ENCODE assay signal across 8 cellular contexts in the genomic region with DNA sequence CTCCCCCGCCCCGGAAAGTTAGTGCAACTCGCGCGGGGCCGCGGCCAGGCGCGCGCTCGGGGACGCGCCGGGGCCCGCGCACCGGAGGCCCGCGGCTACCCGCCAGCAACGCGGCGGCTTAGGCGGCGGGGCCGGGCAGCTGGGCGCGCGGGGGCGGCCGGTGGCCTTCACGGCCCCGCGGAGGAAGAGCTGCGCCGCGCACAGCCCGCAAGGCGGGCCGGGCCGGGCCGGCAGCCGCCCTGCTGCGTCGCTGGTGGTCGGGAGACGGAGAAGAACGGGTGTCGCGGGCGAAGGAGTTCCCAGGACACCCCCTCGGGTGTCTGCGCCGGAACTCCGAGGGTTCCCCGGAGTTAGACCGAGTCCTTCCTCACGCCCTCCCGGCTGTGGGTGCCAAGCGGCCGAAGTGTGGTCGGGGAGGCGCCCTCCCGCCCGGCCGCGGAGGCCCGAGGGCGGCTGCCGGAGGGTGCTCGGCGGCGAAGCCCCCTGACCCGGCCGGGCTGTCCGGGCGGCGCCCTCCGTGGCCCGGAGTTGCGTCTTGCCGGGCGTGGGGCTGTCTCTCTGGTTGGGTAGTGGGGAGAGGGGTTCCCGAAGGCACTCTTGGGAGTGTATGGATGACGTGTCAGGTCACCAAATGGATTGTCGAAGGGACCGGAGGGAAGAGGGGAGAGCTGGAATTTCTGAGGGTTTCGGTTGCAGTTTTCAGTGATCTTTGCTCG. TPM values are rescaled to one million over a fixed set of nuclear protein-coding genes. Genes with fewer than 3 reads are reported as not detected.
A peak's percentile ranks its signal among the peaks of the same experiment; 100 is the strongest.
DNase-seq lines count a peak whose midpoint lies in the region; ATAC-seq and TF ChIP-seq lines count a peak whose summit lies in the region.

No MANE protein-coding gene starts in this region.

- peaks cover 26% of the 10 kb centered on the region for H3K4me1 Mint-ChIP-seq in activated CD8-positive, alpha-beta T cell treated with anti-CD3 and anti-CD28 coated beads, Interleukin-2, amount 10 ng/mL, durations not matched to agents 7 days and 5 days (ENCODE audit: low read depth)

- peaks cover 18% of the 10 kb centered on the region for H3K4me1 ChIP-seq in mononuclear cell (ENCODE audit: insufficient read depth, low read length)
- peaks cover 21 to 43% (median 33%) of the 10 kb centered on the region in 4 donors for H3K4me1 ChIP-seq in stomach

- peak overlapping the region; percentile 88 for H3K4me3 Mint-ChIP-seq in activated CD8-positive, alpha-beta T cell treated with anti-CD3 and anti-CD28 coated beads, Interleukin-2, amount 10 ng/mL, durations not matched to agents 7 days and 5 days

- H3K27me3 ChIP-seq in BJ (ENCODE audit: control insufficient read depth, insufficient read depth, low read length) (no peaks in the 10 kb centered on the region), mononuclear cell (ENCODE audit: insufficient read depth, low read length) (no peaks in the 10 kb centered on the region), stomach (no peaks in the 10 kb centered on the region)

- H3K27me3 Mint-ChIP-seq in activated CD8-positive, alpha-beta T cell treated with anti-CD3 and anti-CD28 coated beads, Interleukin-2, amount 10 ng/mL, durations not matched to agents 7 days and 5 days (ENCODE audit: low read depth) = peaks cover 2% of the 10 kb centered on the region

- peak overlapping the region; percentile 96 to 99 (median 99) for H3K27ac ChIP-seq in stomach

- WGBS in stomach, 5 donors = 0 to 1% (median 1%) methylated on average over 4 to 89 of the region's 89 CpGs

- CTCF ChIA-PET in BJ (lab: Yijun Ruan, JAX) = interaction anchor here (0.5 to 2.4 kb wide), 9 partner anchors 17 to 174 kb away, joined by 3 to 6 read pairs (median 3); no protein-coding TSS in a partner anchor
- CTCF ChIA-PET in activated CD8-positive, alpha-beta T cell treated with anti-CD3 and anti-CD28 coated beads, Interleukin-2, amount 10 ng/mL, durations not matched to agents 7 days and 5 days (lab: Charles Lee) = interaction anchor here (0.7 to 1.2 kb wide), 3 partner anchors 17 to 172 kb away, joined by 3 to 4 read pairs (median 3); no protein-coding TSS in a partner anchor

- ATAC-seq in GM18867 (IDR thresholded peaks at IDR 0.05; ENCODE audit: unreplicated experiment) = peak; percentile 43
- ATAC-seq in HG03066 (IDR thresholded peaks at IDR 0.05; ENCODE audit: low read depth, unreplicated experiment) = peak; percentile 33
- ATAC-seq in activated CD8-positive, alpha-beta T cell treated with anti-CD3 and anti-CD28 coated beads, Interleukin-2, amount 10 ng/mL, durations not matched to agents 7 days and 5 days = peak; percentile 75

- no peak for TF ChIP-seq POLR2A in stomach (IDR thresholded peaks at IDR 0.05)

- H3K27ac Mint-ChIP-seq in activated CD8-positive, alpha-beta T cell treated with anti-CD3 and anti-CD28 coated beads, Interleukin-2, amount 10 ng/mL, durations not matched to agents 7 days and 5 days = peak overlapping the region; percentile 90

- no peak for TF ChIP-seq EP300 in stomach (IDR thresholded peaks at IDR 0.05)

- POLR2A ChIA-PET in BJ (lab: Charles Lee) = interaction anchor here (0.6 to 0.7 kb wide), 3 partner anchors 61 to 625 kb away, joined by 3 to 7 read pairs (median 3); no protein-coding TSS in a partner anchor
- POLR2A ChIA-PET in activated CD8-positive, alpha-beta T cell treated with anti-CD3 and anti-CD28 coated beads, Interleukin-2, amount 10 ng/mL, durations not matched to agents 7 days and 5 days (lab: Charles Lee) = interaction anchor here (0.6 to 2.3 kb wide), 3 partner anchors 13 to 169 kb away, joined by 3 to 6 read pairs (median 3); no protein-coding TSS in a partner anchor

- H3K36me3 Mint-ChIP-seq in activated CD8-positive, alpha-beta T cell treated with anti-CD3 and anti-CD28 coated beads, Interleukin-2, amount 10 ng/mL, durations not matched to agents 7 days and 5 days (ENCODE audit: low read depth) = peaks cover 4% of the 10 kb centered on the region

- TF ChIP-seq CTCF in BJ (IDR thresholded peaks at IDR 0.05; ENCODE audit: insufficient read depth, low read depth, low read length) (no peak), epithelial cell of proximal tubule (conservative IDR thresholded peaks at IDR 0.05; ENCODE audit: low read depth, low read length) (no peak), stomach (IDR thresholded peaks at IDR 0.05) (no peak)

- H3K36me3 ChIP-seq in BJ (ENCODE audit: control insufficient read depth, insufficient read depth, low read length) (no peaks in the 10 kb centered on the region), stomach (no peaks in the 10 kb centered on the region)

- intact Hi-C loops in stomach (cut with DNase I; ENCODE audit: low total_unique reads) = no loop called here

- no peaks in the 10 kb centered on the region for H3K9me3 Mint-ChIP-seq in activated CD8-positive, alpha-beta T cell treated with anti-CD3 and anti-CD28 coated beads, Interleukin-2, amount 10 ng/mL, durations not matched to agents 7 days and 5 days (ENCODE audit: insufficient read depth)

- H3K4me3 ChIP-seq in BJ (ENCODE audit: low read depth, low read length) (peak overlapping the region; percentile 80), epithelial cell of proximal tubule (ENCODE audit: low read depth, low read length) (peak overlapping the region; percentile 84), mononuclear cell (ENCODE audit: low read length) (peak overlapping the region; percentile 76), stomach (peak overlapping the region; percentile 67 to 98 (median 84))

- H3K9me3 ChIP-seq in mononuclear cell (ENCODE audit: low read depth, low read length) (no peaks in the 10 kb centered on the region), stomach (no peaks in the 10 kb centered on the region)

- DNase-seq in BJ (ENCODE audit: low read depth) (peak; percentile 51), NCI-H226 (peak; percentile 36), epithelial cell of proximal tubule (ENCODE audit: low read depth) (no peak), stomach (peak; percentile 51)
- peak; percentile 25 for DNase-seq in activated CD8-positive, alpha-beta T cell treated with anti-CD3 and anti-CD28 coated beads, Interleukin-2, amount 10 ng/mL, durations not matched to agents 7 days and 5 days

RNA-seq across cellular contexts. Expression of a gene that starts 0.6 kb away (rescaled TPM):
- polyA plus RNA-seq in BJ (2011; rRNA removed) (16.0 and 23.2 TPM in 2 replicates), stomach (10 to 100 TPM; 10.1 to 13.1 (median 12.0) TPM)
- polyA minus RNA-seq in BJ (2011; rRNA and poly(A)+ RNA removed) = 13.8 and 20.3 TPM in 2 replicates
- 1 to 10 TPM; 5.2 to 5.9 TPM for total RNA-seq in activated CD8-positive, alpha-beta T cell treated with anti-CD3 and anti-CD28 coated beads, Interleukin-2, amount 10 ng/mL, durations not matched to agents 7 days and 5 days
- total RNA-seq in epithelial cell of proximal tubule (13.8 and 19.4 TPM in 2 replicates), mononuclear cell (9.3 TPM), stomach (10 to 100 TPM in 4 of 5 donors, 1 to 10 TPM in 1; 7.5 to 49.0 (median 30.4) TPM)
